ENCODE assay signal across 10 cellular contexts in the genomic region with DNA sequence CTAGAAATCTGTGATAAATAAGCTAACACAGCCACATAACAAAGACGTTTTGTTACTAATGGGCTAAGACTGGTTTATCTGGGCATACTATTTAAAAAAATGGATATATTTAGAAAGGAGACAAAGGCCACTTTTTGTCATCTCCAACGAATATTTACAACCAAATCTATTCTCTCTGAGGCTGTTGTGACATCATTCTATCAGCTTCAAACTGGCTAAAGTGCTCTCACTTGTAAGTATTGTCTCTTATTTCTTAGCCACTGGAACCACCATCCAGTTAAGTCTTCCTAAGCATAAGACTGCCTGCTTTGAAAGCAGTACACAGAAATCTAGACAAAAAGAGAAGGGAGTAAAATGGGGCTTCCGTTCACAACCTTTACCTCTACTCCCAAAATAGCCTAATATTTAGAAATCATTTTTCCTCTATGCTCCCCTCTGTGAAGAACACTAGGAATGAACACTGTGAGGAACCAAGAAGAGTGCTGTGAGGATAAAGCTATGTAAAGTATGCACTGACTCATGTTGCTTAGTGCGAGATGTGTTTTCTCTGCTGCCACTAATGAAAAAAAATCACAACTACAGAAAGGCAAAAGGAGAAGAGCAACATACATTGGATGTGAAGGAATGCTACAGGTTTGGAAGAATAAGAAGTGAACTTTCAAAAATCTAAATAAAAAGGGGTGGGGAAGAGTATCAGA.
DNase-seq lines count a peak whose midpoint lies in the region; ATAC-seq, FAIRE-seq and TF ChIP-seq lines count a peak whose summit lies in the region.
"Had no signal": no experiment of that assay in that cellular context is flagged by ENCODE, and none has a peak within 500 bp of the region (broad histone marks: within the 10 kb centered on the region; RNA-seq: fewer than 3 reads in every experiment).

No MANE protein-coding gene starts in this region.

- peak; percentile 97 for FAIRE-seq in H54 (lab: Jason Lieb, UNC)

- no peak overlapping the region for H3K4me3 ChIP-seq in astrocyte of the spinal cord (ENCODE audit: low read depth, low read length)

- no peak for TF ChIP-seq CTCF in astrocyte of the spinal cord (IDR thresholded peaks at IDR 0.05; ENCODE audit: low read depth, low read length)

- peak; percentile 16 for DNase-seq in H54 (ENCODE audit: insufficient read length, low spot score)
- peak; percentile 80 for DNase-seq in astrocyte of the spinal cord (ENCODE audit: low read depth, low spot score)
- no peak for DNase-seq in left cardiac atrium
- no peak for DNase-seq in sciatic nerve (ENCODE audit: low spot score)
- DNase-seq in NCI-H146 (lab: John Stamatoyannopoulos, UW): no peak
- DNase-seq in NCI-H526 (lab: John Stamatoyannopoulos, UW): no peak
- DNase-seq in Kasumi-1 (lab: John Stamatoyannopoulos, UW): no peak
- DNase-seq in activated CD4-positive, CD25-positive, alpha-beta regulatory T cell treated with anti-CD3 and anti-CD28 coated beads, Interleukin-2, amount 50 U/mL, for 72 hours: no peak
- DNase-seq: activated CD4-positive, alpha-beta T cell treated with anti-CD3 and anti-CD28 coated beads, Interleukin-2, amount 10 ng/mL, durations not matched to agents 7 days and 5 days; OCI-M1 had no signal

- ATAC-seq in left cardiac atrium: peak; percentile 71 to 96
- peak; percentile 68 for ATAC-seq in sciatic nerve

- intact Hi-C loops in left cardiac atrium (cut with DNase I): no loop called here
- intact Hi-C loops in sciatic nerve (cut with DNase I): no loop called here

- in situ Hi-C loops in astrocyte of the spinal cord (cut with HindIII; ENCODE audit: low sequenced_read_pairs): no loop called here

- TF ChIP-seq POLR2A in H54 (IDR thresholded peaks at IDR 0.05; ENCODE audit: low read depth, low read length): no peak

Comparison
In these comparisons a context has a peak if more than half of its experiments do, and no peak if none do; other contexts are left out.
1. DNase-seq: peak in H54 (single experiment) and astrocyte of the spinal cord (single experiment); none in left cardiac atrium (single experiment), sciatic nerve (single experiment), NCI-H146 (single experiment), NCI-H526 (0 of 2), Kasumi-1 (0 of 2) and activated CD4-positive, CD25-positive, alpha-beta regulatory T cell treated with anti-CD3 and anti-CD28 coated beads, Interleukin-2, amount 50 U/mL, for 72 hours (single experiment).